8 cellular contexts compared by ENCODE assay signal in genomic region chr18:11752116-11752911, GRCh38.
DNase-seq lines count a peak whose midpoint lies in the region; ATAC-seq lines count a peak whose summit lies in the region.

No MANE protein-coding gene starts in this region.

- peaks cover 67% of the 10 kb centered on the region for H3K27me3 Mint-ChIP-seq in activated CD4-positive, alpha-beta T cell treated with anti-CD3 and anti-CD28 coated beads, Interleukin-2, amount 10 ng/mL, durations not matched to agents 7 days and 5 days
- peaks cover 31% of the 10 kb centered on the region for H3K27me3 Mint-ChIP-seq in activated naive CD8-positive, alpha-beta T cell

- POLR2A ChIA-PET in activated CD4-positive, alpha-beta T cell treated with anti-CD3 and anti-CD28 coated beads, Interleukin-2, amount 10 ng/mL, durations not matched to agents 7 days and 5 days (lab: Charles Lee), result no interaction called here

- no peaks in the 10 kb centered on the region for H3K9me3 Mint-ChIP-seq in activated CD4-positive, alpha-beta T cell treated with anti-CD3 and anti-CD28 coated beads, Interleukin-2, amount 10 ng/mL, durations not matched to agents 7 days and 5 days
- no peaks in the 10 kb centered on the region for H3K9me3 Mint-ChIP-seq in activated naive CD8-positive, alpha-beta T cell (ENCODE audit: low read depth)

- CTCF ChIA-PET in activated CD4-positive, alpha-beta T cell treated with anti-CD3 and anti-CD28 coated beads, Interleukin-2, amount 10 ng/mL, durations not matched to agents 7 days and 5 days (lab: Charles Lee), result interaction anchor here (0.6 kb wide), 1 partner anchor 148 kb away, joined by 3 read pairs; no protein-coding TSS in a partner anchor

- DNase-seq in activated CD4-positive, alpha-beta T cell treated with anti-CD3 and anti-CD28 coated beads for 48 hours, result peak; percentile 26
- no peak for DNase-seq in activated CD4-positive, alpha-beta T cell treated with anti-CD3 and anti-CD28 coated beads, Interleukin-2, amount 10 ng/mL, durations not matched to agents 7 days and 5 days
- DNase-seq in iPS-NIHi11 (ENCODE audit: low spot score), result peak; percentile 73
- DNase-seq in stimulated activated naive CD8-positive, alpha-beta T cell treated with anti-CD3 and anti-CD28 coated beads, Interleukin-15, Interleukin-2, amounts not matched to agents 100 U/mL and 50 U/mL, for 24 hours, result peak; percentile 14
- no peak for DNase-seq in GOT3 (lab: John Stamatoyannopoulos, UW)
- no peak for DNase-seq in SHP77 (lab: John Stamatoyannopoulos, UW)
- no peak for DNase-seq in cerebellum (ENCODE audit: low spot score)

- ATAC-seq in stimulated activated naive CD8-positive, alpha-beta T cell treated with anti-CD3 and anti-CD28 coated beads, Interleukin-15, Interleukin-2, amounts not matched to agents 100 U/mL and 50 U/mL, for 24 hours, result no peak

- H3K4me1 Mint-ChIP-seq in activated CD4-positive, alpha-beta T cell treated with anti-CD3 and anti-CD28 coated beads, Interleukin-2, amount 10 ng/mL, durations not matched to agents 7 days and 5 days, result peaks cover 12% of the 10 kb centered on the region
- H3K4me1 Mint-ChIP-seq in activated naive CD8-positive, alpha-beta T cell (ENCODE audit: low read depth), result peaks cover 8% of the 10 kb centered on the region

- no peaks in the 10 kb centered on the region for H3K36me3 Mint-ChIP-seq in activated CD4-positive, alpha-beta T cell treated with anti-CD3 and anti-CD28 coated beads, Interleukin-2, amount 10 ng/mL, durations not matched to agents 7 days and 5 days (ENCODE audit: low read depth)
- H3K36me3 Mint-ChIP-seq in activated naive CD8-positive, alpha-beta T cell, result no peaks in the 10 kb centered on the region

- H3K4me3 Mint-ChIP-seq in activated CD4-positive, alpha-beta T cell treated with anti-CD3 and anti-CD28 coated beads, Interleukin-2, amount 10 ng/mL, durations not matched to agents 7 days and 5 days, result no peak overlapping the region
- H3K4me3 Mint-ChIP-seq in activated naive CD8-positive, alpha-beta T cell, result peak overlapping the region; percentile 60

- H3K27ac Mint-ChIP-seq in activated CD4-positive, alpha-beta T cell treated with anti-CD3 and anti-CD28 coated beads, Interleukin-2, amount 10 ng/mL, durations not matched to agents 7 days and 5 days, result no peak overlapping the region
- H3K27ac Mint-ChIP-seq in activated naive CD8-positive, alpha-beta T cell, result no peak overlapping the region

Comparison
In these comparisons a context has a peak if more than half of its experiments do, and no peak if none do; other contexts are left out.
1. DNase-seq: peak in activated CD4-positive, alpha-beta T cell treated with anti-CD3 and anti-CD28 coated beads for 48 hours (single experiment), iPS-NIHi11 (single experiment) and stimulated activated naive CD8-positive, alpha-beta T cell treated with anti-CD3 and anti-CD28 coated beads, Interleukin-15, Interleukin-2, amounts not matched to agents 100 U/mL and 50 U/mL, for 24 hours (single experiment); none in activated CD4-positive, alpha-beta T cell treated with anti-CD3 and anti-CD28 coated beads, Interleukin-2, amount 10 ng/mL, durations not matched to agents 7 days and 5 days (single experiment), GOT3 (single experiment), SHP77 (0 of 2) and cerebellum (single experiment).